Comparison of ENCODE assay signal across 8 cellular contexts in genomic region chr11:45843158-45843924, GRCh38. TPM values are rescaled to one million over a fixed set of nuclear protein-coding genes. Genes with fewer than 3 reads are reported as not detected.
DNase-seq lines count a peak whose midpoint lies in the region; ATAC-seq, FAIRE-seq and TF ChIP-seq lines count a peak whose summit lies in the region.

No MANE protein-coding gene starts in this region.

- TF ChIP-seq POLR2A in adrenal gland (IDR thresholded peaks at IDR 0.05), result peak in 1 of 2 donors; percentile 10
- TF ChIP-seq POLR2A in heart left ventricle (IDR thresholded peaks at IDR 0.05), result no peak
- peak; percentile 40 for TF ChIP-seq POLR2A in prostate gland (IDR thresholded peaks at IDR 0.05)

- H3K36me3 ChIP-seq in ACC112 (ENCODE audit: insufficient read depth, low read length) (no peaks in the 10 kb centered on the region), adrenal gland (replicated peaks in 1 of 2) (no peaks in the 10 kb centered on the region), heart left ventricle (no peaks in the 10 kb centered on the region), prostate gland (no peaks in the 10 kb centered on the region), upper lobe of right lung (no peaks in the 10 kb centered on the region)

- H2AFZ ChIP-seq in ACC112 (ENCODE audit: low read length, unreplicated experiment), result peak overlapping the region; percentile 65

- peak; percentile 64 for DNase-seq in GM19239 (ENCODE audit: insufficient read length, low spot score)
- peak; percentile 64 for DNase-seq in NCI-H1694 (lab: John Stamatoyannopoulos, UW)
- peak; percentile 89 to 98 (median 94) for DNase-seq in adrenal gland
- DNase-seq in heart left ventricle, result peak; percentile 87 to 92 (median 90)
- DNase-seq in prostate gland (ENCODE audit: low spot score), result peak; percentile 95
- peak; percentile 94 for DNase-seq in upper lobe of right lung

- ATAC-seq in heart left ventricle (peak in 3 of 4 donors; percentile 22 to 39 (median 36)), upper lobe of right lung (peak; percentile 76)

- no peaks in the 10 kb centered on the region for H3K9me3 ChIP-seq in adrenal gland (replicated peaks in 1 of 3)
- H3K9me3 ChIP-seq in heart left ventricle, result no peaks in the 10 kb centered on the region
- H3K9me3 ChIP-seq in prostate gland, result no peaks in the 10 kb centered on the region
- H3K9me3 ChIP-seq in upper lobe of right lung, result no peaks in the 10 kb centered on the region

- TF ChIP-seq CTCF in adrenal gland (IDR thresholded peaks at IDR 0.05) (peak; percentile 89 to 96 (median 92)), heart left ventricle (IDR thresholded peaks at IDR 0.05) (peak; percentile 87 to 99 (median 94)), prostate gland (IDR thresholded peaks at IDR 0.05) (peak; percentile 88 to 98 (median 96)), upper lobe of right lung (IDR thresholded peaks at IDR 0.05) (peak; percentile 96)

- H3K36me3 Mint-ChIP-seq in T-helper 1 cell treated with Interleukin-12 subunit alpha and Interleukin-12 subunit beta and Interleukin-4 antibody, amounts not matched to agents 30 μg/mL and 1 μg/mL, for 36 hours (ENCODE audit: low read depth), result no peaks in the 10 kb centered on the region

- 16 to 19% (median 17%) methylated on average over 22 of the region's 22 CpGs for WGBS in adrenal gland, 4 donors
- 17 to 19% (median 18%) methylated on average over 22 of the region's 22 CpGs for WGBS in heart left ventricle, 4 donors
- 4% methylated on average over 22 of the region's 22 CpGs for WGBS in prostate gland

- intact Hi-C loops in adrenal gland (cut with DNase I) (no loop called here), heart left ventricle (cut with DNase I) (loop anchor here in 8 of 10 donors (2.0 to 10.0 kb wide), 7 partner anchors 36 to 271 kb away; partner anchors contain the start of gene SLC35C1 (in 2 of the 8)), prostate gland (cut with DNase I) (no loop called here), upper lobe of right lung (cut with DNase I) (no loop called here)

- H3K4me1 ChIP-seq in ACC112 (ENCODE audit: control insufficient read depth, insufficient read depth, low read length, unreplicated experiment) (peaks cover 10% of the 10 kb centered on the region), adrenal gland (replicated peaks in 1 of 2) (peaks cover 3 to 19% of the 10 kb centered on the region in 2 donors), heart left ventricle (peaks cover 0 to 26% (median 13%) of the 10 kb centered on the region in 12 donors), prostate gland (replicated peaks) (peaks cover 4% of the 10 kb centered on the region), upper lobe of right lung (peaks cover 9% of the 10 kb centered on the region)

- peak overlapping the region; percentile 53 for H3K4me3 Mint-ChIP-seq in T-helper 1 cell treated with Interleukin-12 subunit alpha and Interleukin-12 subunit beta and Interleukin-4 antibody, amounts not matched to agents 30 μg/mL and 1 μg/mL, for 36 hours

- peak overlapping the region; percentile 5; the same call in 1 of the 2 replicates for H3K27ac ChIP-seq in ACC112 (ENCODE audit: low read depth, low read length)
- peak overlapping the region in 1 of 5 donors; percentile 70 for H3K27ac ChIP-seq in adrenal gland
- H3K27ac ChIP-seq in heart left ventricle, result peak overlapping the region in 6 of 12 donors; percentile 4 to 69 (median 30)
- peak overlapping the region; percentile 69 to 78 for H3K27ac ChIP-seq in prostate gland
- peak overlapping the region; percentile 88 for H3K27ac ChIP-seq in upper lobe of right lung

- peaks cover 31% of the 10 kb centered on the region for H3K27me3 Mint-ChIP-seq in T-helper 1 cell treated with Interleukin-12 subunit alpha and Interleukin-12 subunit beta and Interleukin-4 antibody, amounts not matched to agents 30 μg/mL and 1 μg/mL, for 36 hours (ENCODE audit: low read depth)

- H3K27ac Mint-ChIP-seq in T-helper 1 cell treated with Interleukin-12 subunit alpha and Interleukin-12 subunit beta and Interleukin-4 antibody, amounts not matched to agents 30 μg/mL and 1 μg/mL, for 36 hours, result peak overlapping the region; percentile 78

- FAIRE-seq in GM19239 (lab: Jason Lieb, UNC), result peak; percentile 85

- H3K27me3 ChIP-seq in ACC112 (ENCODE audit: insufficient read depth, low read length) (no peaks in the 10 kb centered on the region), adrenal gland (no peaks in the 10 kb centered on the region), heart left ventricle (no peaks in the 10 kb centered on the region), prostate gland (replicated peaks; ENCODE audit: insufficient read depth) (no peaks in the 10 kb centered on the region), upper lobe of right lung (no peaks in the 10 kb centered on the region)

- peaks cover 33% of the 10 kb centered on the region for H3K4me1 Mint-ChIP-seq in T-helper 1 cell treated with Interleukin-12 subunit alpha and Interleukin-12 subunit beta and Interleukin-4 antibody, amounts not matched to agents 30 μg/mL and 1 μg/mL, for 36 hours (ENCODE audit: low read depth)

- peaks cover 3% of the 10 kb centered on the region for H3K79me2 ChIP-seq in ACC112 (ENCODE audit: control insufficient read depth, insufficient read depth, low read length, unreplicated experiment)

- H3K9me3 Mint-ChIP-seq in T-helper 1 cell treated with Interleukin-12 subunit alpha and Interleukin-12 subunit beta and Interleukin-4 antibody, amounts not matched to agents 30 μg/mL and 1 μg/mL, for 36 hours, result no peaks in the 10 kb centered on the region

- H3K4me3 ChIP-seq in ACC112 (ENCODE audit: low read depth, low read length), result peak overlapping the region; percentile 52
- H3K4me3 ChIP-seq in adrenal gland, result no peak overlapping the region
- peak overlapping the region in 6 of 12 donors; percentile 4 to 36 (median 24) for H3K4me3 ChIP-seq in heart left ventricle
- peak overlapping the region in 1 of 2 donors; percentile 8 for H3K4me3 ChIP-seq in prostate gland
- H3K4me3 ChIP-seq in upper lobe of right lung, result peak overlapping the region; percentile 14

RNA-seq across cellular contexts. Expression of gene CRY2, which starts 3.9 kb away (rescaled TPM):
- total RNA-seq in adrenal gland (10 to 100 TPM; 27.2 to 57.4 (median 36.2) TPM), heart left ventricle (100 to 1,000 TPM in 2 of 9 donors, 10 to 100 TPM in 7; 40.2 to 132 (median 72.7) TPM), prostate gland (10 to 100 TPM; 45.4 to 70.8 TPM), upper lobe of right lung (54.2 TPM)
- polyA plus RNA-seq in adrenal gland (10 to 100 TPM; 14.7 to 19.1 (median 14.9) TPM), heart left ventricle (10 to 100 TPM; 23.2 to 26.6 TPM)

RNA-seq across cellular contexts. Expression of gene SLC35C1, which starts 38.4 kb away (rescaled TPM):
- total RNA-seq in adrenal gland (10 to 100 TPM in 6 of 8 donors, 1 to 10 TPM in 2; 8.5 to 17.3 (median 12.4) TPM), heart left ventricle (10 to 100 TPM in 4 of 9 donors, 1 to 10 TPM in 5; 5.5 to 11.3 (median 7.8) TPM), prostate gland (10 to 100 TPM; 14.1 to 20.6 TPM), upper lobe of right lung (25.1 TPM)
- polyA plus RNA-seq in adrenal gland (1 to 10 TPM; 6.3 to 8.2 (median 7.8) TPM), heart left ventricle (10 to 100 TPM in 1 of 2 donors, 1 to 10 TPM in 1; 5.3 to 21.0 TPM)

RNA-seq across cellular contexts. Expression of gene MAPK8IP1, which starts 42.1 kb away (rescaled TPM):
- total RNA-seq in adrenal gland (10 to 100 TPM; 28.2 to 73.7 (median 32.6) TPM), heart left ventricle (1 to 10 TPM; 5.0 to 8.0 (median 7.6) TPM), prostate gland (10 to 100 TPM; 19.8 to 46.9 TPM), upper lobe of right lung (6.4 TPM)
- polyA plus RNA-seq in adrenal gland (10 to 100 TPM; 14.5 to 39.5 (median 33.3) TPM), heart left ventricle (1 to 10 TPM; 2.4 to 3.1 TPM)

Comparison
In these comparisons a context has a peak if more than half of its experiments do, and no peak if none do; other contexts are left out.
1. H3K4me3 ChIP-seq: peak in ACC112 (single experiment) and upper lobe of right lung (single experiment); none in adrenal gland (0 of 4).
2. intact Hi-C loops: an anchor here in heart left ventricle (2.0 to 10.0 kb wide); none called in adrenal gland, prostate gland and upper lobe of right lung.
3. Peak in every context shown above with its lines, with median percentiles within 50 percentile points of each other: DNase-seq and CTCF ChIP-seq.